8 cellular contexts compared by ENCODE assay signal in genomic region chr14:72926292-72927028, GRCh38. TPM values are rescaled to one million over a fixed set of nuclear protein-coding genes. Genes with fewer than 3 reads are reported as not detected.
DNase-seq lines count a peak whose midpoint lies in the region; ATAC-seq and TF ChIP-seq lines count a peak whose summit lies in the region.

TSS of gene DCAF4 (plus strand) at chr14:72926464. CDS start at chr14:72937979, 11,515 bp downstream.

- TF ChIP-seq CTCF in epithelial cell of esophagus (IDR thresholded peaks at IDR 0.05; ENCODE audit: insufficient read depth, low read depth, low read length, missing control alignments): no peak

- TF ChIP-seq RAD21 in Ishikawa (IDR thresholded peaks at IDR 0.05; ENCODE audit: low read depth): no peak; the same call in 1 of the 2 replicates

- H3K27me3 ChIP-seq in mononuclear cell (ENCODE audit: insufficient read depth, low read length): peaks cover under 1% of the 10 kb centered on the region

- no peak for TF ChIP-seq EP300 in Ishikawa (IDR thresholded peaks at IDR 0.05; ENCODE audit: borderline replicate concordance)

- peaks cover 20% of the 10 kb centered on the region for H3K4me1 ChIP-seq in mononuclear cell (ENCODE audit: insufficient read depth, low read length)

- peak; percentile 98 for ATAC-seq in GM21619 (IDR thresholded peaks at IDR 0.05; ENCODE audit: unreplicated experiment)

- peak within 1 kb of the TSS; percentile 81 for H3K4me3 ChIP-seq in epithelial cell of esophagus (ENCODE audit: low read length)
- peak within 1 kb of the TSS; percentile 63 for H3K4me3 ChIP-seq in mononuclear cell (ENCODE audit: low read length)

- DNase-seq in DMS153 (lab: John Stamatoyannopoulos, UW) (peak; percentile 95), OCI-M2 (lab: John Stamatoyannopoulos, UW; ENCODE audit: unreplicated experiment) (peak; percentile 91), activated T-cell treated with anti-CD3 and anti-CD28 coated beads for 24 hours (ENCODE audit: low read depth) (peak; percentile 93), epithelial cell of esophagus (ENCODE audit: low read depth) (peak; percentile 99)
- DNase-seq in stimulated activated CD8-positive, alpha-beta memory T cell treated with anti-CD3 and anti-CD28 coated beads, Interleukin-4, amount 100 ng/mL, for 24 hours (ENCODE audit: low read depth): peak; percentile 91

- no peaks in the 10 kb centered on the region for H3K9me3 ChIP-seq in mononuclear cell (ENCODE audit: low read depth, low read length)

TF ChIP-seq in Ishikawa, 13 proteins besides CTCF, POLR2A, EP300 and RAD21:
- TF ChIP-seq MAX (IDR thresholded peaks at IDR 0.05) (peak; percentile 72), FOXM1 (IDR thresholded peaks at IDR 0.05; ENCODE audit: borderline replicate concordance, low read depth) (no peak), ZBTB7A (IDR thresholded peaks at IDR 0.05; ENCODE audit: low read depth) (0 out of 2 replicates have a peak, but pooled peaks have one; percentile 43), CREB1 (IDR thresholded peaks at IDR 0.05; ENCODE audit: low read depth) (peak; percentile 56; the same call in 1 of the 2 replicates), YY1 (IDR thresholded peaks at IDR 0.05; ENCODE audit: low read depth) (no peak), CEBPB (IDR thresholded peaks at IDR 0.05) (no peak), TEAD4 (IDR thresholded peaks at IDR 0.05) (no peak), USF1 (IDR thresholded peaks at IDR 0.05) (peak; percentile 64), TCF12 (IDR thresholded peaks at IDR 0.05; ENCODE audit: low read depth) (0 out of 2 replicates have a peak, but pooled peaks have one; percentile 8), TAF1 (IDR thresholded peaks at IDR 0.05; ENCODE audit: low read depth) (no peak; the same call in 1 of the 2 replicates), EGR1 (IDR thresholded peaks at IDR 0.05) (no peak), REST (IDR thresholded peaks at IDR 0.05; ENCODE audit: low read depth) (no peak), NFIC (IDR thresholded peaks at IDR 0.05) (no peak; the same call in 1 of the 2 replicates)

RNA-seq across cellular contexts. Expression of gene DCAF4, which starts in this region (rescaled TPM):
- 17.9 TPM for total RNA-seq in mononuclear cell

Comparison
In these comparisons a context has a peak if more than half of its experiments do, and no peak if none do; other contexts are left out.
1. Peak in every context shown above with its lines: DNase-seq, ATAC-seq and H3K4me3 ChIP-seq.